ENCODE assay signal across 21 cellular contexts in genomic region chr9:25648116-25648515, GRCh38. TPM values are rescaled to one million over a fixed set of nuclear protein-coding genes. Genes with fewer than 3 reads are reported as not detected.
"Had no signal": no experiment of that assay in that cellular context is flagged by ENCODE, and none has a peak within 500 bp of the region (broad histone marks: within the 10 kb centered on the region; RNA-seq: fewer than 3 reads in every experiment).

No MANE protein-coding gene starts in this region.

- DNase-seq: activated CD4-positive, alpha-beta memory T cell treated with anti-CD3 and anti-CD28 coated beads, Interleukin-2, amount 10 ng/mL, durations not matched to agents 7 days and 5 days; activated CD4-positive, alpha-beta T cell treated with anti-CD3 and anti-CD28 coated beads for 36 hours; activated CD4-positive, alpha-beta T cell treated with anti-CD3 and anti-CD28 coated beads, Interleukin-2, amount 50 U/mL, for 1 hour; activated naive CD4-positive, alpha-beta T cell treated with anti-CD3 and anti-CD28 coated beads, Interleukin-2, amount 50 U/mL, for 16 hours; activated T-cell treated with anti-CD3 and anti-CD28 coated beads for 4 hours; activated T-cell treated with anti-CD3 and anti-CD28 coated beads, Interleukin-2, amount 50 U/mL, for 48 hours; aorta; caudate nucleus; MG63; MV-4-11; NCI-H1092 treated with DMSO at 0.1 percent for 48 hours; NCI-H1417 treated with DMSO at 0.1 percent for 48 hours; NCI-H1694; NCI-H2029 treated with DMSO at 0.1 percent for 48 hours; NCI-H345; NCI-H524; RPMI8226; T-helper 1 cell; WERI-Rb-1 had no signal

RNA-seq across cellular contexts. Expression of gene TUSC1, which starts 30.1 kb away (rescaled TPM):
- total RNA-seq: activated CD4-positive, alpha-beta memory T cell treated with anti-CD3 and anti-CD28 coated beads, Interleukin-2, amount 10 ng/mL, durations not matched to agents 7 days and 5 days; activated CD8-positive, alpha-beta memory T cell treated with anti-CD3 and anti-CD28 coated beads for 36 hours; activated T-helper 17 cell treated with anti-CD3 and anti-CD28 coated beads, Interleukin-2, amount 50 U/mL, for 72 hours had no signal
